Comparison of ENCODE assay signal across 8 cellular contexts in the genomic region with DNA sequence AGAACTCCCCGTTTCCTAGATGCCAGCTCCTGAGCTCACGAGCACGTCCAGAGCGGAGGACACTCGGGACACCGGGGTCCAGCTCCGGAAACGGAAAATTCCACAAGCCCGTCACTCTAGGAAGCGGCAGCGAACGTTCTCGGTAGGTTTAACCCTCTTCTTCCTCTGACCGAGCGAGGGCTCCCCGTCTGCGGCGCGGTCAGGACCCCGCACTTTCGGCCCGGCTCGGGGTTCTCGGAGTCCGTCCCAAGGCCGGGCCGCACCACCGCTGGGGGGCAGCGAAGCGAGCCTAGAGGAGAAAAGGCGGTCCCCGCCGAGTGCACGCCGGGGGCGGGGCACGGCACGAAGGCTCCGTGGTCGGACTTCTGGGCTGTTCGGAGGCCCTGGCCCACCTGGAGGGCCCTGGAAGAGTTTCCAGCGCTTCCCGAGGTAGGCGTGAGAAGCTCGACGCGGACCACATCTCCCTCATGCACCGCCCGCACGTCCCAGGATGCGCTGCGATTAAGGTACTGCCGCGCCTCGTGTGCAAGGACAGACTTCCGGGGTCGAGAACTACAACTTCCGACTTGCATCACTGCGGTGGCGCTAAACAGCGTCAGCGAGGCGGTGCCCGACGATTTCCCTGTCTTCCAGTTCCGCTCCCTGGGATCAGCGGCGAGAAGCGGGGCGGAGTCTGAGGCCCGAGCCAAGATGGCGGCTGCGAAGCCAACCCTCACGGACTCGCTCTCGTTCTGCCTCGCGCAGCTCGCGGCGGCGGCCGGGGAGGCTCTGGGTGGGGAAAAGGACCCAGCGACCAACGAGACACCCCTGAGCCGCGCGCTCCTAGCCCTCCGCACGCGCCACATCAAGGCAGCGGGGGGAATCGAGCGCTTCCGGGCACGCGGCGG. TPM values are rescaled to one million over a fixed set of nuclear protein-coding genes. Genes with fewer than 3 reads are reported as not detected.
DNase-seq lines count a peak whose midpoint lies in the region; ATAC-seq and TF ChIP-seq lines count a peak whose summit lies in the region.

Gene ARMC5 (plus strand): TSS at position 667 of the 887 bp plus-strand sequence. CDS start 24 bp downstream, at position 691.

- H3K27ac ChIP-seq in BLaER1 treated with 17β-estradiol and CSF1 and Interleukin-3, amounts not matched to agents 10 nM and 100 nM = peak within 1 kb of the TSS; percentile 97 to 100 (median 100)
- peak within 1 kb of the TSS; percentile 91 for H3K27ac ChIP-seq in colonic mucosa

- intact Hi-C loops in colonic mucosa (cut with DNase I) (loop anchor here (10.0 kb wide), 2 partner anchors 274 to 406 kb away; partner anchors contain the start of gene FUS), left colon (cut with DNase I, micrococcal nuclease) (no loop called here)

- peaks cover 32 to 68% (median 43%) of the 10 kb centered on the region in 11 experiments; a peak in 21 of 22 replicates for H4K20me1 ChIP-seq in BLaER1 treated with 17β-estradiol and CSF1 and Interleukin-3, amounts not matched to agents 10 nM and 100 nM

- H3K36me3 ChIP-seq in BLaER1 treated with 17β-estradiol and CSF1 and Interleukin-3, amounts not matched to agents 10 nM and 100 nM = peaks cover 10 to 45% (median 26%) of the 10 kb centered on the region in 11 experiments; a peak in 21 of 22 replicates
- H3K36me3 ChIP-seq in colonic mucosa = no peaks in the 10 kb centered on the region

- peak within 1 kb of the TSS; percentile 71 to 89 (median 80) for H3K4me3 ChIP-seq in BLaER1 treated with 17β-estradiol and CSF1 and Interleukin-3, amounts not matched to agents 10 nM and 100 nM
- H3K4me3 ChIP-seq in colonic mucosa = peak within 1 kb of the TSS; percentile 71

- no peaks in the 10 kb centered on the region for H3K27me3 ChIP-seq in BLaER1 treated with 17β-estradiol and CSF1 and Interleukin-3, amounts not matched to agents 10 nM and 100 nM
- H3K27me3 ChIP-seq in colonic mucosa = no peaks in the 10 kb centered on the region

- ATAC-seq in HG03460 (IDR thresholded peaks at IDR 0.05; ENCODE audit: unreplicated experiment) (peak; percentile 69), left colon (peak; percentile 80)

- H3K4me2 ChIP-seq in BLaER1 treated with 17β-estradiol and CSF1 and Interleukin-3, amounts not matched to agents 10 nM and 100 nM = peak within 1 kb of the TSS; percentile 91 to 100 (median 97)

- peaks cover 59 to 79% (median 71%) of the 10 kb centered on the region in 10 experiments for H3K4me1 ChIP-seq in BLaER1 treated with 17β-estradiol and CSF1 and Interleukin-3, amounts not matched to agents 10 nM and 100 nM
- H3K4me1 ChIP-seq in colonic mucosa = peaks cover 27% of the 10 kb centered on the region

- TF ChIP-seq CTCF in colonic mucosa (IDR thresholded peaks at IDR 0.05) = peak; percentile 47

- H3K9me3 ChIP-seq in BLaER1 treated with 17β-estradiol and CSF1 and Interleukin-3, amounts not matched to agents 10 nM and 100 nM (replicated peaks in 1 of 11) = no peaks in the 10 kb centered on the region
- H3K9me3 ChIP-seq in colonic mucosa = no peaks in the 10 kb centered on the region

- H3K9ac ChIP-seq in BLaER1 treated with 17β-estradiol and CSF1 and Interleukin-3, amounts not matched to agents 10 nM and 100 nM = peak within 1 kb of the TSS; percentile 94 to 100 (median 99)
- peak within 1 kb of the TSS; percentile 85 to 97 for H3K9ac ChIP-seq in colonic mucosa (ENCODE audit: low read depth in 2 of 2, low read length in 2 of 2)

- DNase-seq in GM19240 (ENCODE audit: insufficient read length, low spot score) (peak; percentile 72), NCI-H524 treated with DMSO at 0.1 percent for 48 hours (lab: John Stamatoyannopoulos, UW) (peak; percentile 87), colonic mucosa (peak; percentile 98), left colon (peak; percentile 97 to 99)
- DNase-seq in activated CD4-positive, alpha-beta T cell treated with anti-CD3 and anti-CD28 coated beads for 48 hours = peak; percentile 98
- DNase-seq in stimulated activated CD4-positive, alpha-beta T cell treated with anti-CD3 and anti-CD28 coated beads, Interleukin-1b, Interleukin-23, amount 100 ng/mL, for 48 hours = peak; percentile 98

RNA-seq across cellular contexts. Expression of gene ARMC5, which starts in this region (rescaled TPM):
- 10 to 100 TPM in 1 of 2 donors, 1 to 10 TPM in 1; 5.5 to 13.2 TPM for total RNA-seq in colonic mucosa
- total RNA-seq in left colon = 1 to 10 TPM; 7.0 to 8.5 TPM

Comparison
In these comparisons a context has a peak if more than half of its experiments do, and no peak if none do; other contexts are left out.
1. Peak in every context shown above with its lines: DNase-seq, ATAC-seq, H3K4me3 ChIP-seq and H3K27ac ChIP-seq.